ENCODE assay signal across 27 cellular contexts in genomic region chr12:103109861-103110260, GRCh38.
"Had no signal": no experiment of that assay in that cellular context is flagged by ENCODE, and none has a peak within 500 bp of the region (broad histone marks: within the 10 kb centered on the region; RNA-seq: fewer than 3 reads in every experiment).

No MANE protein-coding gene starts in this region.

- H3K9ac ChIP-seq: neural progenitor cell, parathyroid adenoma had no signal

- DNase-seq: natural killer cell; occipital lobe; ovary; posterior cingulate gyrus; psoas muscle; right cardiac atrium; spleen; stimulated activated CD4-positive, alpha-beta T cell treated with anti-CD3 and anti-CD28 coated beads, Interleukin-12 subunit alpha, Interleukin-12 subunit beta, amount 100 ng/mL, for 4 hours; stimulated activated CD4-positive, alpha-beta T cell treated with anti-CD3 and anti-CD28 coated beads, Interleukin-1b, Interleukin-23, amount 100 ng/mL, for 48 hours; stimulated activated CD4-positive, alpha-beta T cell treated with anti-CD3 and anti-CD28 coated beads, Interleukin-4, amount 100 ng/mL, for 1 hour; stimulated activated CD4-positive, alpha-beta T cell treated with anti-CD3 and anti-CD28 coated beads, Interleukin-4, amount 100 ng/mL, for 4 hours; stimulated activated CD8-positive, alpha-beta memory T cell treated with anti-CD3 and anti-CD28 coated beads, Interleukin-4, amount 100 ng/mL, for 48 hours; stimulated activated naive B cell treated with anti-CD40 and anti-IgM and Interleukin-4, amounts not matched to agents 10 μg/mL and 1 μg/mL and 100 μg/mL, for 72 hours; stimulated activated naive CD4-positive, alpha-beta T cell treated with Interleukin-2 at 50 U/mL for 16 hours; stomach; thyroid gland; trophoblast cell; upper lobe of left lung had no signal

- H3K27ac ChIP-seq: neural progenitor cell, ovary, parathyroid adenoma, psoas muscle, skin epidermis, spleen, stomach, thoracic aorta, thyroid gland, tibial nerve, upper lobe of left lung, vagina had no signal

- H3K9me3 ChIP-seq: ovary, psoas muscle, spleen, stomach, thoracic aorta, thyroid gland, tibial nerve, upper lobe of left lung, vagina had no signal

- H3K36me3 ChIP-seq: neural progenitor cell, ovary, spleen, stomach, thoracic aorta, thyroid gland, tibial nerve, upper lobe of left lung, vagina had no signal

- H3K4me3 ChIP-seq: neural progenitor cell, ovary, psoas muscle, skin epidermis, smooth muscle cell, spleen, stomach, thoracic aorta, thyroid gland, tibial nerve, upper lobe of left lung, vagina had no signal

- ATAC-seq: natural killer cell; psoas muscle; right cardiac atrium; sciatic nerve; stimulated activated naive B cell treated with anti-CD40 and anti-IgM and Interleukin-4, amounts not matched to agents 10 μg/mL and 1 μg/mL and 100 μg/mL, for 72 hours had no signal

- H2AFZ ChIP-seq: neural progenitor cell, parathyroid adenoma had no signal

- H3K4me2 ChIP-seq: neural progenitor cell, smooth muscle cell had no signal

- H3K79me2 ChIP-seq: parathyroid adenoma had no signal

- H3K27me3 ChIP-seq: neural progenitor cell, ovary, stomach, thyroid gland, tibial nerve, upper lobe of left lung, vagina had no signal

- FAIRE-seq: urothelium cell line had no signal

- H3K4me1 ChIP-seq: neural progenitor cell, parathyroid adenoma, psoas muscle, stomach, thyroid gland, tibial nerve, upper lobe of left lung, vagina had no signal
